In the genomic region with DNA sequence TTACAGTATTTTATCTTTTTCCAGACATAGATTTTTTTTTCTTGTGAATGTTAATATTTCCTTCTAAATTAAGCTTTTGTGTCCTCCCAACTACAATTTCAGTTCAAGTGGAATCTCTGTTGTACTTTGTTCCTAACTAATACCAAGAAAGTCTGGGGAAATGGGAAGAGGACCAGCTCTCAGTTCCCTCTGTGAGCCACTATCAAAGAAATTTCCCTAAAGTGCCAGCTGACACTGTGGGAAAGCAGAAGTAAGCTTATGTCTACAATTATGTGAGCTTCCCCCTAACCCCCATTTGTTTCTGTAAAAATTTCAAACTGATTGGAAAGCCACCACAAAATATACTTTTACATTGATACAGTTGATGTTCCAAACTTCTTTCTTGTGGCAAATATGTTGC, we compare ENCODE assay signal across 17 cellular contexts.
"Had no signal": no experiment of that assay in that cellular context is flagged by ENCODE, and none has a peak within 500 bp of the region (broad histone marks: within the 10 kb centered on the region; RNA-seq: fewer than 3 reads in every experiment).

No MANE protein-coding gene starts in this region.

- H3K27ac ChIP-seq: dorsolateral prefrontal cortex, gastroesophageal sphincter, right atrium auricular region, tibial nerve had no signal

- H3K4me1 ChIP-seq: gastroesophageal sphincter, right atrium auricular region had no signal

- H3K4me3 ChIP-seq: dorsolateral prefrontal cortex, gastroesophageal sphincter, right atrium auricular region, tibial nerve had no signal

- H3K27me3 ChIP-seq: gastroesophageal sphincter, right atrium auricular region, tibial nerve had no signal

- H3K36me3 ChIP-seq: gastroesophageal sphincter, right atrium auricular region, tibial nerve had no signal

- DNase-seq: activated CD4-positive, alpha-beta T cell treated with anti-CD3 and anti-CD28 coated beads, Interleukin-2, amount 50 U/mL, for 4 hours; activated CD4-positive, CD25-positive, alpha-beta regulatory T cell treated with anti-CD3 and anti-CD28 coated beads, Interleukin-2, amount 50 U/mL, for 72 hours; activated naive CD4-positive, alpha-beta T cell treated with anti-CD3 and anti-CD28 coated beads for 36 hours; activated naive CD8-positive, alpha-beta T cell treated with anti-CD3 and anti-CD28 coated beads, Interleukin-2, amount 50 U/mL, for 24 hours; aorta; dorsolateral prefrontal cortex; hippocampal formation; mammary epithelial cell; natural killer cell; nucleus accumbens; stimulated activated CD4-positive, alpha-beta T cell treated with anti-CD3 and anti-CD28 coated beads, Interleukin-4, amount 100 ng/mL, for 24 hours; stimulated activated naive CD4-positive, alpha-beta T cell; T-helper 9 cell had no signal

- H3K9me3 ChIP-seq: gastroesophageal sphincter, right atrium auricular region, tibial nerve had no signal

- ATAC-seq: activated naive CD8-positive, alpha-beta T cell treated with anti-CD3 and anti-CD28 coated beads, Interleukin-2, amount 50 U/mL, for 24 hours; gastroesophageal sphincter; left lobe of liver; natural killer cell had no signal
